ENCODE assay signal across 23 cellular contexts in genomic region chr10:114482915-114483314, GRCh38.
A peak's percentile ranks its signal among the peaks of the same experiment; 100 is the strongest.
DNase-seq lines count a peak whose midpoint lies in the region; ATAC-seq and TF ChIP-seq lines count a peak whose summit lies in the region.
"Had no signal": no experiment of that assay in that cellular context is flagged by ENCODE, and none has a peak within 500 bp of the region (broad histone marks: within the 10 kb centered on the region; RNA-seq: fewer than 3 reads in every experiment).

No MANE protein-coding gene starts in this region.

- H3K4me1 Mint-ChIP-seq in MCF 10A (ENCODE audit: insufficient read depth, unreplicated experiment): peaks cover 6% of the 10 kb centered on the region

- no peaks in the 10 kb centered on the region for H3K9me3 Mint-ChIP-seq in MCF 10A (ENCODE audit: unreplicated experiment)
- H3K9me3 Mint-ChIP-seq: stimulated activated effector memory CD8-positive, alpha-beta T cell treated with anti-CD3 and anti-CD28 coated beads, Interleukin-12 subunit alpha, Interleukin-12 subunit beta, amount 100 ng/mL, for 72 hours had no signal

- H3K4me1 ChIP-seq in breast epithelium: no peaks in the 10 kb centered on the region
- H3K4me1 ChIP-seq in left ventricle myocardium inferior: peaks cover 100% of the 10 kb centered on the region
- peaks cover 0 to 7% (median 3%) of the 10 kb centered on the region in 4 donors for H3K4me1 ChIP-seq in sigmoid colon

- H3K27ac ChIP-seq in breast epithelium: peak overlapping the region; percentile 84
- peak overlapping the region; percentile 92 for H3K27ac ChIP-seq in left ventricle myocardium inferior (replicated peaks)
- H3K27ac ChIP-seq in sigmoid colon: peak overlapping the region; percentile 13 to 63 (median 29)
- H3K27ac ChIP-seq: adrenal gland, brain microvascular endothelial cell had no signal

- no peak overlapping the region for H3K27ac Mint-ChIP-seq in MCF 10A (ENCODE audit: low read depth, unreplicated experiment)
- H3K27ac Mint-ChIP-seq: activated CD8-positive, alpha-beta T cell treated with anti-CD3 and anti-CD28 coated beads, Interleukin-2, amount 10 ng/mL, durations not matched to agents 7 days and 5 days; stimulated activated effector memory CD8-positive, alpha-beta T cell treated with anti-CD3 and anti-CD28 coated beads, Interleukin-12 subunit alpha, Interleukin-12 subunit beta, amount 100 ng/mL, for 72 hours had no signal

- H3K9me3 ChIP-seq in breast epithelium (no peaks in the 10 kb centered on the region), left ventricle myocardium inferior (replicated peaks) (no peaks in the 10 kb centered on the region), sigmoid colon (no peaks in the 10 kb centered on the region)
- H3K9me3 ChIP-seq: adrenal gland had no signal

- TF ChIP-seq CTCF in breast epithelium (IDR thresholded peaks at IDR 0.05) (no peak), MCF 10A (IDR thresholded peaks at IDR 0.05; ENCODE audit: unreplicated experiment) (no peak), left ventricle myocardium inferior (IDR thresholded peaks at IDR 0.05; ENCODE audit: borderline replicate concordance) (no peak), sigmoid colon (IDR thresholded peaks at IDR 0.05) (no peak)

- POLR2A ChIA-PET in MCF 10A (lab: Yijun Ruan, JAX): interaction anchor here (0.6 to 1.1 kb wide), 2 partner anchors 37 to 44 kb away, joined by 3 read pairs; no protein-coding TSS in a partner anchor

- no TSS peak for BruUV-seq in MCF 10A (replicated peaks; lab: Mats Ljungman, UMichigan)

- no peak for TF ChIP-seq EP300 in sigmoid colon (IDR thresholded peaks at IDR 0.05)

- H3K27me3 Mint-ChIP-seq in MCF 10A (ENCODE audit: insufficient read depth, unreplicated experiment): no peaks in the 10 kb centered on the region
- H3K27me3 Mint-ChIP-seq: naive B cell had no signal

- no peaks in the 10 kb centered on the region for H3K27me3 ChIP-seq in breast epithelium
- no peaks in the 10 kb centered on the region for H3K27me3 ChIP-seq in left ventricle myocardium inferior (ENCODE audit: low read depth)
- no peaks in the 10 kb centered on the region for H3K27me3 ChIP-seq in sigmoid colon
- H3K27me3 ChIP-seq: adrenal gland, brain microvascular endothelial cell had no signal

- peak in 1 of 2 donors; percentile 29 for DNase-seq in breast epithelium (ENCODE audit: low spot score in 2 of 2)
- DNase-seq in MCF 10A (ENCODE audit: unreplicated experiment): no peak
- DNase-seq in left ventricle myocardium inferior: no peak
- DNase-seq in sigmoid colon: peak; percentile 82
- DNase-seq in stimulated activated CD4-positive, alpha-beta T cell treated with anti-CD3 and anti-CD28 coated beads, Interleukin-1b, Interleukin-23, amount 100 ng/mL, for 48 hours: no peak
- no peak for DNase-seq in NCI-H2107 treated with DMSO at 0.1 percent for 48 hours (lab: John Stamatoyannopoulos, UW; ENCODE audit: unreplicated experiment)
- no peak for DNase-seq in NCI-H1105 treated with DMSO at 0.1 percent for 48 hours (lab: John Stamatoyannopoulos, UW)
- DNase-seq: activated CD4-positive, alpha-beta T cell treated with anti-CD3 and anti-CD28 coated beads for 1 hour; activated CD8-positive, alpha-beta T cell treated with anti-CD3 and anti-CD28 coated beads, Interleukin-2, amount 10 ng/mL, durations not matched to agents 7 days and 5 days; activated gamma-delta T cell; activated T-cell treated with anti-CD3 and anti-CD28 coated beads for 4 hours; adrenal gland; brain microvascular endothelial cell; COR-L47; DMS79; KBM-7; naive B cell; NCI-H2171; NCI-H524 treated with DMSO at 0.1 percent for 48 hours; stimulated activated CD4-positive, alpha-beta T cell treated with anti-CD3 and anti-CD28 coated beads, Interleukin-2, amount 100 ng/mL, for 48 hours had no signal

- CTCF ChIA-PET in MCF 10A (lab: Yijun Ruan, JAX): interaction anchor here (0.6 to 4.9 kb wide), 7 partner anchors 7 to 302 kb away, joined by 3 to 26 read pairs (median 4); no protein-coding TSS in a partner anchor

- H3K36me3 ChIP-seq in breast epithelium (no peaks in the 10 kb centered on the region), left ventricle myocardium inferior (peaks cover 46% of the 10 kb centered on the region), sigmoid colon (no peaks in the 10 kb centered on the region)
- H3K36me3 ChIP-seq: brain microvascular endothelial cell had no signal

- WGBS in sigmoid colon, 2 donors: 85 to 88% methylated on average over 3 of the region's 3 CpGs

- ATAC-seq in GM18867 (IDR thresholded peaks at IDR 0.05; ENCODE audit: unreplicated experiment): no peak
- ATAC-seq: activated CD8-positive, alpha-beta T cell treated with anti-CD3 and anti-CD28 coated beads, Interleukin-2, amount 10 ng/mL, durations not matched to agents 7 days and 5 days; esophagus mucosa; stimulated activated effector memory CD8-positive, alpha-beta T cell treated with anti-CD3 and anti-CD28 coated beads, Interleukin-12 subunit alpha, Interleukin-12 subunit beta, amount 100 ng/mL, for 72 hours had no signal

- intact Hi-C loops in breast epithelium (cut with DNase I; ENCODE audit: low total_unique reads): no loop called here
- intact Hi-C loops in MCF 10A (cut with micrococcal nuclease): no loop called here
- intact Hi-C loops in left ventricle myocardium inferior (cut with micrococcal nuclease): no loop called here
- intact Hi-C loops in sigmoid colon (cut with DNase I): loop anchor here (5.0 kb wide), 1 partner anchor 44 kb away; no protein-coding TSS in a partner anchor

- H3K4me3 Mint-ChIP-seq in MCF 10A (ENCODE audit: unreplicated experiment): no peak overlapping the region
- H3K4me3 Mint-ChIP-seq: activated CD8-positive, alpha-beta T cell treated with anti-CD3 and anti-CD28 coated beads, Interleukin-2, amount 10 ng/mL, durations not matched to agents 7 days and 5 days; stimulated activated effector memory CD8-positive, alpha-beta T cell treated with anti-CD3 and anti-CD28 coated beads, Interleukin-12 subunit alpha, Interleukin-12 subunit beta, amount 100 ng/mL, for 72 hours had no signal

- H3K36me3 Mint-ChIP-seq in MCF 10A (ENCODE audit: insufficient read depth, unreplicated experiment): peaks cover 37% of the 10 kb centered on the region

- TF ChIP-seq POLR2A in breast epithelium (IDR thresholded peaks at IDR 0.05): no peak
- no peak for TF ChIP-seq POLR2A in sigmoid colon (IDR thresholded peaks at IDR 0.05)

- H3K4me3 ChIP-seq in breast epithelium: no peak overlapping the region
- peak overlapping the region; percentile 22 for H3K4me3 ChIP-seq in left ventricle myocardium inferior
- no peak overlapping the region for H3K4me3 ChIP-seq in sigmoid colon
- H3K4me3 ChIP-seq: adrenal gland had no signal

Comparison
In these comparisons a context has a peak if more than half of its experiments do, and no peak if none do; other contexts are left out.
1. H3K27ac ChIP-seq: peak in every context shown above with its lines; median percentile 92 in left ventricle myocardium inferior; 84 in breast epithelium; 29 in sigmoid colon.